Comparison of ENCODE assay signal across 14 cellular contexts in the genomic region with DNA sequence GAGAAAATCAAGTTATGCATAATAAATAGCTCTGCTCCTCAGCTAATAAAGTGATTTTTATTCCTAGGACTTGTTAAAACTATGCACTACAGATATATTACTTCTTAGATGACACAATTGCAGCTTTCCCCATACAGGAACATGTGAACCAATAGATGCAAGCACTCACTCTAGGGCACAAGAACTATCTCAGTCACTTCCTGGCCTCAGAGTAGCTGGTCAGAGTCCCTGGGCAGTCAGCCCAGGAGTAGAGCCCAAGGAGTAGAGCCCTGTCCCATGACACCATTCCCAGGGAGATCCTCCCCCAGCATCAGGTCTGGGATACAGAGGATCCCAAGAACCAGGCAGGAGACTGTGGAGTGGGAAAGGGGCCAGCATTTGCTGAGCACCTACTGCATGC. TPM values are rescaled to one million over a fixed set of nuclear protein-coding genes. Genes with fewer than 3 reads are reported as not detected.
DNase-seq lines count a peak whose midpoint lies in the region; ATAC-seq and TF ChIP-seq lines count a peak whose summit lies in the region.
"Had no signal": no experiment of that assay in that cellular context is flagged by ENCODE, and none has a peak within 500 bp of the region (broad histone marks: within the 10 kb centered on the region; RNA-seq: fewer than 3 reads in every experiment).

No MANE protein-coding gene starts in this region.

- no TSS peak for BruUV-seq in MCF 10A (replicated peaks; lab: Mats Ljungman, UMichigan)
- BruUV-seq in mammary epithelial cell (replicated peaks; lab: Mats Ljungman, UMichigan) = no TSS peak

- H3K79me2 ChIP-seq in mammary epithelial cell (ENCODE audit: insufficient read depth, low read length) (no peaks in the 10 kb centered on the region), MM.1S (ENCODE audit: low read length) (no peaks in the 10 kb centered on the region)

- no peak overlapping the region for H2AFZ ChIP-seq in mammary epithelial cell (ENCODE audit: low read depth, low read length)
- H2AFZ ChIP-seq in MM.1S (ENCODE audit: low read length) = no peak overlapping the region

- no peaks in the 10 kb centered on the region for H4K20me1 ChIP-seq in mammary epithelial cell (ENCODE audit: insufficient read depth, low read length)
- H4K20me1 ChIP-seq in MM.1S (ENCODE audit: insufficient read depth, low read length) = no peaks in the 10 kb centered on the region

- H3K4me1 ChIP-seq in mammary epithelial cell (ENCODE audit: insufficient read depth, low read length) = peaks cover 16% of the 10 kb centered on the region
- no peaks in the 10 kb centered on the region for H3K4me1 ChIP-seq in MM.1S (ENCODE audit: low read length)

- H3K27me3 Mint-ChIP-seq in MCF 10A (ENCODE audit: insufficient read depth, unreplicated experiment) (no peaks in the 10 kb centered on the region), type B pancreatic cell (peaks cover 18% of the 10 kb centered on the region)

- POLR2A ChIA-PET in MCF 10A (lab: Yijun Ruan, JAX) = no interaction called here

- H3K27ac Mint-ChIP-seq in MCF 10A (ENCODE audit: low read depth, unreplicated experiment) = no peak overlapping the region
- H3K27ac Mint-ChIP-seq in type B pancreatic cell = no peak overlapping the region

- no peak for TF ChIP-seq POLR2A in GM18505 (IDR thresholded peaks at IDR 0.05; ENCODE audit: borderline replicate concordance, extremely low read depth, insufficient read depth, insufficient read length)

- ATAC-seq in left lobe of liver = peak; percentile 29
- no peak for ATAC-seq in GM18505 (IDR thresholded peaks at IDR 0.05; ENCODE audit: unreplicated experiment)
- ATAC-seq: A549, sciatic nerve had no signal

- intact Hi-C loops in MCF 10A (cut with micrococcal nuclease) = no loop called here
- intact Hi-C loops in mammary epithelial cell (cut with micrococcal nuclease) = no loop called here

- H3K4me1 Mint-ChIP-seq in MCF 10A (ENCODE audit: insufficient read depth, unreplicated experiment) (peaks cover 33% of the 10 kb centered on the region), type B pancreatic cell (ENCODE audit: unreplicated experiment) (peaks cover 62% of the 10 kb centered on the region)

- H3K27ac ChIP-seq in mammary epithelial cell (ENCODE audit: insufficient read depth, low read depth, low read length) (no peak overlapping the region), brain microvascular endothelial cell (no peak overlapping the region), MM.1S (ENCODE audit: low read length) (no peak overlapping the region)
- H3K27ac ChIP-seq: upper lobe of left lung had no signal

- H3K36me3 ChIP-seq in mammary epithelial cell (ENCODE audit: insufficient read depth, low read length) (no peaks in the 10 kb centered on the region), brain microvascular endothelial cell (replicated peaks) (no peaks in the 10 kb centered on the region), MM.1S (replicated peaks; ENCODE audit: insufficient read depth, low read length) (no peaks in the 10 kb centered on the region)
- H3K36me3 ChIP-seq: upper lobe of left lung had no signal

- CTCF ChIA-PET in MCF 10A (lab: Yijun Ruan, JAX) (interaction anchor here (0.8 to 1.7 kb wide), 6 partner anchors 8 to 215 kb away, joined by 3 to 5 read pairs (median 4); no protein-coding TSS in a partner anchor), mammary epithelial cell (lab: Charles Lee; ENCODE audit: low non-redundant PET) (no interaction called here)

- H3F3A ChIP-seq in MM.1S (ENCODE audit: insufficient read depth, low read length) = no peaks in the 10 kb centered on the region

- H3K27me3 ChIP-seq in mammary epithelial cell (ENCODE audit: insufficient read depth, low read length) (no peaks in the 10 kb centered on the region), brain microvascular endothelial cell (replicated peaks) (no peaks in the 10 kb centered on the region), MM.1S (replicated peaks; ENCODE audit: insufficient read depth, low read length) (no peaks in the 10 kb centered on the region)
- H3K27me3 ChIP-seq: upper lobe of left lung had no signal

- TF ChIP-seq CTCF in MCF 10A (IDR thresholded peaks at IDR 0.05; ENCODE audit: unreplicated experiment) (no peak), mammary epithelial cell (conservative IDR thresholded peaks at IDR 0.05 in 1 of 2, IDR thresholded peaks at IDR 0.05 in 1 of 2; ENCODE audit: extremely low read depth in 1 of 2, insufficient read depth in 1 of 2, low read depth in 1 of 2, low read length in 2 of 2) (no peak), brain microvascular endothelial cell (IDR thresholded peaks at IDR 0.05; ENCODE audit: low read depth, low read length, missing control alignments) (no peak), type B pancreatic cell (conservative IDR thresholded peaks at IDR 0.05) (no peak), MM.1S (IDR thresholded peaks at IDR 0.05; ENCODE audit: low read length) (no peak)

- H3K9ac ChIP-seq in mammary epithelial cell (ENCODE audit: insufficient read depth, low read length) = no peak overlapping the region
- no peak overlapping the region for H3K9ac ChIP-seq in MM.1S (ENCODE audit: low read length)

- in situ Hi-C loops in mammary epithelial cell (cut with MboI; ENCODE audit: low sequenced_read_pairs in 2 of 2) = no loop called here
- in situ Hi-C loops in brain microvascular endothelial cell (cut with HindIII; ENCODE audit: low pct_ligation_motif_present, low sequenced_read_pairs) = no loop called here

- H3K4me2 ChIP-seq in mammary epithelial cell (ENCODE audit: insufficient read depth, low read depth, low read length) = no peak overlapping the region
- no peak overlapping the region for H3K4me2 ChIP-seq in MM.1S (ENCODE audit: low read depth, low read length)
- H3K4me2 ChIP-seq: A549 had no signal

- DNase-seq in MCF 10A (ENCODE audit: unreplicated experiment) = peak; percentile 53
- DNase-seq in mammary epithelial cell = no peak
- peak; percentile 29 for DNase-seq in brain microvascular endothelial cell
- no peak for DNase-seq in left lobe of liver (ENCODE audit: low spot score)
- no peak for DNase-seq in type B pancreatic cell (ENCODE audit: extremely low spot score, unreplicated experiment)
- DNase-seq in T-helper 2 cell = no peak
- DNase-seq in MM.1S = no peak
- DNase-seq: DND-41; effector memory CD4-positive, alpha-beta T cell; NCI-H2227 treated with DMSO at 0.1 percent for 48 hours; upper lobe of left lung had no signal

- H3K9me3 Mint-ChIP-seq in MCF 10A (ENCODE audit: unreplicated experiment) = no peaks in the 10 kb centered on the region
- H3K9me3 Mint-ChIP-seq in type B pancreatic cell = no peaks in the 10 kb centered on the region

- peaks cover 2% of the 10 kb centered on the region for H3K36me3 Mint-ChIP-seq in MCF 10A (ENCODE audit: insufficient read depth, unreplicated experiment)
- H3K36me3 Mint-ChIP-seq in type B pancreatic cell = no peaks in the 10 kb centered on the region

- H3K4me3 ChIP-seq in mammary epithelial cell (replicated peaks in 1 of 3; ENCODE audit: insufficient read depth in 1 of 3, low read depth in 2 of 3, low read length in 3 of 3) = no peak overlapping the region
- no peak overlapping the region for H3K4me3 ChIP-seq in brain microvascular endothelial cell (ENCODE audit: low read depth, low read length)
- no peak overlapping the region for H3K4me3 ChIP-seq in MM.1S (ENCODE audit: low read length)
- H3K4me3 ChIP-seq: A549, upper lobe of left lung had no signal

- dilution Hi-C loops in mammary epithelial cell (cut with HindIII; ENCODE audit: low sequenced_read_pairs) = no loop called here

- H3K4me3 Mint-ChIP-seq in MCF 10A (ENCODE audit: unreplicated experiment) (no peak overlapping the region), type B pancreatic cell (peak overlapping the region; percentile 53)

- no peaks in the 10 kb centered on the region for H3K9me2 ChIP-seq in MM.1S (replicated peaks; ENCODE audit: insufficient read depth, low read length)

- H3K9me3 ChIP-seq in mammary epithelial cell (replicated peaks; ENCODE audit: insufficient read depth, low read length) (no peaks in the 10 kb centered on the region), MM.1S (replicated peaks; ENCODE audit: insufficient read depth, low read length) (no peaks in the 10 kb centered on the region)
- H3K9me3 ChIP-seq: A549, upper lobe of left lung had no signal

RNA-seq across cellular contexts. Expression of a gene that starts 2.7 kb away (rescaled TPM):
- 2.9 and 3.3 TPM in 2 replicates for total RNA-seq in MCF 10A (2022)
- 10 to 100 TPM in 1 of 2 donors, under 1 TPM in 1; 0.80 to 20.0 TPM for total RNA-seq in mammary epithelial cell
- 0.46 TPM for polyA plus RNA-seq in mammary epithelial cell
- polyA minus RNA-seq in mammary epithelial cell = 11.9 TPM
- total RNA-seq in left lobe of liver = 102 TPM
- total RNA-seq in type B pancreatic cell (ENCODE audit: low replicate concordance) = 59.2 and 87.5 TPM in 2 replicates

Comparison
In these comparisons a context has a peak if more than half of its experiments do, and no peak if none do; other contexts are left out.
1. DNase-seq: peak in MCF 10A (single experiment) and brain microvascular endothelial cell (single experiment); none in mammary epithelial cell (single experiment), left lobe of liver (single experiment), type B pancreatic cell (single experiment), T-helper 2 cell (0 of 5) and MM.1S (single experiment).